Comparison of ENCODE assay signal across 13 cellular contexts in genomic region chr10:109961181-109962001, GRCh38. TPM values are rescaled to one million over a fixed set of nuclear protein-coding genes. Genes with fewer than 3 reads are reported as not detected.
A peak's percentile ranks its signal among the peaks of the same experiment; 100 is the strongest.
DNase-seq lines count a peak whose midpoint lies in the region; ATAC-seq, FAIRE-seq and TF ChIP-seq lines count a peak whose summit lies in the region.
"Had no signal": no experiment of that assay in that cellular context is flagged by ENCODE, and none has a peak within 500 bp of the region (broad histone marks: within the 10 kb centered on the region; RNA-seq: fewer than 3 reads in every experiment).

No MANE protein-coding gene starts in this region.

- H3K4me3 Mint-ChIP-seq in astrocyte (ENCODE audit: unreplicated experiment) (no peak overlapping the region), glutamatergic neuron (ENCODE audit: unreplicated experiment) (peak overlapping the region; percentile 59)
- H3K4me3 Mint-ChIP-seq in activated naive CD8-positive, alpha-beta T cell treated with anti-CD3 and anti-CD28 coated beads for 36 hours = no peak overlapping the region

- FAIRE-seq in astrocyte (lab: Jason Lieb, UNC) = peak; percentile 63

- H2AFZ ChIP-seq in astrocyte (ENCODE audit: low read depth, low read length) (no peak overlapping the region), MM.1S (ENCODE audit: low read length) (no peak overlapping the region)

- H3K9me2 ChIP-seq in MM.1S (replicated peaks; ENCODE audit: insufficient read depth, low read length) = no peaks in the 10 kb centered on the region

- H3K9me3 Mint-ChIP-seq in astrocyte (ENCODE audit: unreplicated experiment) = no peaks in the 10 kb centered on the region
- no peaks in the 10 kb centered on the region for H3K9me3 Mint-ChIP-seq in glutamatergic neuron (ENCODE audit: unreplicated experiment)
- no peaks in the 10 kb centered on the region for H3K9me3 Mint-ChIP-seq in activated naive CD8-positive, alpha-beta T cell treated with anti-CD3 and anti-CD28 coated beads for 36 hours

- H3K4me3 ChIP-seq in astrocyte (ENCODE audit: insufficient read depth, low read depth, low read length) (no peak overlapping the region), tibial artery (no peak overlapping the region), MM.1S (ENCODE audit: low read length) (no peak overlapping the region)

- H3K9me3 ChIP-seq in astrocyte (ENCODE audit: insufficient read depth, low read depth, low read length) = no peaks in the 10 kb centered on the region
- H3K9me3 ChIP-seq in tibial artery = no peaks in the 10 kb centered on the region
- no peaks in the 10 kb centered on the region for H3K9me3 ChIP-seq in MM.1S (replicated peaks; ENCODE audit: insufficient read depth, low read length)

- H3K27me3 Mint-ChIP-seq in astrocyte (ENCODE audit: low read depth, unreplicated experiment) = no peaks in the 10 kb centered on the region
- peaks cover 2% of the 10 kb centered on the region for H3K27me3 Mint-ChIP-seq in glutamatergic neuron (ENCODE audit: unreplicated experiment)
- H3K27me3 Mint-ChIP-seq in activated naive CD8-positive, alpha-beta T cell treated with anti-CD3 and anti-CD28 coated beads for 36 hours = no peaks in the 10 kb centered on the region

- TF ChIP-seq CTCF in astrocyte (IDR thresholded peaks at IDR 0.05; ENCODE audit: insufficient read depth, low read depth, low read length) (no peak), glutamatergic neuron (IDR thresholded peaks at IDR 0.05; ENCODE audit: partially characterized antibody, unreplicated experiment) (no peak), tibial artery (IDR thresholded peaks at IDR 0.05) (no peak), MM.1S (IDR thresholded peaks at IDR 0.05; ENCODE audit: low read length) (no peak)

- H3K4me2 ChIP-seq in astrocyte (ENCODE audit: low read length) (peak overlapping the region; percentile 61), MM.1S (ENCODE audit: low read depth, low read length) (no peak overlapping the region)

- H3F3A ChIP-seq in MM.1S (ENCODE audit: insufficient read depth, low read length) = no peaks in the 10 kb centered on the region

- DNase-seq in NCI-H82 (lab: John Stamatoyannopoulos, UW) (peak; percentile 49), NCI-H82 treated with DMSO at 0.1 percent for 48 hours (lab: John Stamatoyannopoulos, UW; ENCODE audit: unreplicated experiment) (no peak), astrocyte (ENCODE audit: low read depth) (peak; percentile 65), glutamatergic neuron (no peak), tibial artery (no peak), MM.1S (no peak)
- DNase-seq in activated naive CD8-positive, alpha-beta T cell treated with anti-CD3 and anti-CD28 coated beads for 36 hours = no peak
- DNase-seq: ACHN; activated CD4-positive, alpha-beta T cell treated with anti-CD3 and anti-CD28 coated beads, Interleukin-2, amount 50 U/mL, for 4 hours; aorta; NCI-H1048; Right ventricle myocardium superior had no signal

- H3K4me1 ChIP-seq in astrocyte (ENCODE audit: insufficient read depth, low read length) (peaks cover 34% of the 10 kb centered on the region), tibial artery (peaks cover 0 to 33% (median 19%) of the 10 kb centered on the region in 4 donors), MM.1S (ENCODE audit: low read length) (no peaks in the 10 kb centered on the region)

- H3K4me1 Mint-ChIP-seq in astrocyte (ENCODE audit: low read depth, unreplicated experiment) (peaks cover 38% of the 10 kb centered on the region), glutamatergic neuron (ENCODE audit: low read depth, unreplicated experiment) (peaks cover 37% of the 10 kb centered on the region)
- peaks cover 4% of the 10 kb centered on the region for H3K4me1 Mint-ChIP-seq in activated naive CD8-positive, alpha-beta T cell treated with anti-CD3 and anti-CD28 coated beads for 36 hours

- intact Hi-C loops in tibial artery (cut with DNase I; ENCODE audit: low total_unique reads) = loop anchor here (10.0 kb wide), 1 partner anchor 77 kb away; no protein-coding TSS in a partner anchor

- H3K36me3 Mint-ChIP-seq in astrocyte (ENCODE audit: low read depth, unreplicated experiment) (no peaks in the 10 kb centered on the region), glutamatergic neuron (ENCODE audit: unreplicated experiment) (peaks cover 4% of the 10 kb centered on the region)
- no peaks in the 10 kb centered on the region for H3K36me3 Mint-ChIP-seq in activated naive CD8-positive, alpha-beta T cell treated with anti-CD3 and anti-CD28 coated beads for 36 hours

- H3K27ac ChIP-seq in astrocyte (ENCODE audit: low read depth, low read length) (peak overlapping the region; percentile 20), tibial artery (peak overlapping the region; percentile 3 to 34), MM.1S (ENCODE audit: low read length) (no peak overlapping the region)

- no peaks in the 10 kb centered on the region for H3K36me3 ChIP-seq in astrocyte (ENCODE audit: insufficient read depth, low read length)
- no peaks in the 10 kb centered on the region for H3K36me3 ChIP-seq in tibial artery
- H3K36me3 ChIP-seq in MM.1S (replicated peaks; ENCODE audit: insufficient read depth, low read length) = no peaks in the 10 kb centered on the region

- no peaks in the 10 kb centered on the region for H4K20me1 ChIP-seq in astrocyte (ENCODE audit: insufficient read depth, low read length)
- no peaks in the 10 kb centered on the region for H4K20me1 ChIP-seq in MM.1S (ENCODE audit: insufficient read depth, low read length)

- peak overlapping the region; percentile 92 for H3K27ac Mint-ChIP-seq in astrocyte (ENCODE audit: unreplicated experiment)
- H3K27ac Mint-ChIP-seq in glutamatergic neuron (ENCODE audit: unreplicated experiment) = peak overlapping the region; percentile 88
- no peak overlapping the region for H3K27ac Mint-ChIP-seq in activated naive CD8-positive, alpha-beta T cell treated with anti-CD3 and anti-CD28 coated beads for 36 hours

- H3K9ac ChIP-seq in astrocyte (ENCODE audit: low read length) (no peak overlapping the region), MM.1S (ENCODE audit: low read length) (no peak overlapping the region)

- H3K27me3 ChIP-seq in astrocyte (ENCODE audit: insufficient read depth, low read length) = no peaks in the 10 kb centered on the region
- no peaks in the 10 kb centered on the region for H3K27me3 ChIP-seq in tibial artery
- no peaks in the 10 kb centered on the region for H3K27me3 ChIP-seq in MM.1S (replicated peaks; ENCODE audit: insufficient read depth, low read length)

- H3K79me2 ChIP-seq in astrocyte (ENCODE audit: insufficient read depth, low read length) (no peaks in the 10 kb centered on the region), MM.1S (ENCODE audit: low read length) (no peaks in the 10 kb centered on the region)

- ATAC-seq in GM21381 (IDR thresholded peaks at IDR 0.05; ENCODE audit: unreplicated experiment) = no peak

RNA-seq across cellular contexts. Expression of gene XPNPEP1, which starts 38.1 kb away (rescaled TPM):
- total RNA-seq in astrocyte (100 and 104 TPM in 2 replicates), glutamatergic neuron (ENCODE audit: unreplicated experiment) (51.4 TPM)
- total RNA-seq in activated naive CD8-positive, alpha-beta T cell treated with anti-CD3 and anti-CD28 coated beads for 36 hours = 10 to 100 TPM; 90.2 to 96.5 TPM

RNA-seq across cellular contexts. Expression of gene ADD3, which starts 46.4 kb away (rescaled TPM):
- total RNA-seq in astrocyte = 127 and 148 TPM in 2 replicates
- 22.8 TPM for total RNA-seq in glutamatergic neuron (ENCODE audit: unreplicated experiment)
- total RNA-seq in activated naive CD8-positive, alpha-beta T cell treated with anti-CD3 and anti-CD28 coated beads for 36 hours = 10 to 100 TPM; 44.0 to 52.5 TPM

Comparison
In these comparisons a context has a peak if more than half of its experiments do, and no peak if none do; other contexts are left out.
1. DNase-seq: peak in NCI-H82 (single experiment) and astrocyte (single experiment); none in NCI-H82 treated with DMSO at 0.1 percent for 48 hours (single experiment), glutamatergic neuron (single experiment), tibial artery (0 of 2), activated naive CD8-positive, alpha-beta T cell treated with anti-CD3 and anti-CD28 coated beads for 36 hours (single experiment) and MM.1S (single experiment).